8 cellular contexts compared by ENCODE assay signal in genomic region chr4:145179201-145179860, GRCh38. TPM values are rescaled to one million over a fixed set of nuclear protein-coding genes. Genes with fewer than 3 reads are reported as not detected.
DNase-seq lines count a peak whose midpoint lies in the region; TF ChIP-seq lines count a peak whose summit lies in the region.

No MANE protein-coding gene starts in this region.

- H3K27ac ChIP-seq in MM.1S (ENCODE audit: low read length) (peak overlapping the region; percentile 93), coronary artery (peak overlapping the region; percentile 97), liver (ENCODE audit: low read depth in 1 of 2, low read length in 2 of 2) (peak overlapping the region; percentile 98 to 99)

- TF ChIP-seq CTCF in GM12875 (IDR thresholded peaks at IDR 0.05; ENCODE audit: borderline replicate concordance, insufficient read depth, low read depth, low read length) (no peak), MM.1S (IDR thresholded peaks at IDR 0.05; ENCODE audit: low read length) (no peak), coronary artery (IDR thresholded peaks at IDR 0.05) (no peak), liver (IDR thresholded peaks at IDR 0.05; ENCODE audit: low read depth, low read length, missing input control) (no peak)

- TF ChIP-seq RAD21 in liver (IDR thresholded peaks at IDR 0.05), result no peak

- H3K4me3 ChIP-seq in GM12875 (ENCODE audit: low read depth, low read length), result peak overlapping the region; percentile 76
- peak overlapping the region; percentile 85 for H3K4me3 ChIP-seq in HAP-1
- peak overlapping the region; percentile 81 for H3K4me3 ChIP-seq in MM.1S (ENCODE audit: low read length)
- H3K4me3 ChIP-seq in coronary artery, result peak overlapping the region; percentile 79
- H3K4me3 ChIP-seq in liver (ENCODE audit: low read depth in 1 of 3, low read length in 3 of 3), result peak overlapping the region; percentile 86 to 89 (median 87)

- H4K20me1 ChIP-seq in MM.1S (ENCODE audit: insufficient read depth, low read length), result no peaks in the 10 kb centered on the region

- peaks cover 24% of the 10 kb centered on the region for H3F3A ChIP-seq in MM.1S (ENCODE audit: insufficient read depth, low read length)

- H3K27me3 ChIP-seq in HAP-1 (ENCODE audit: low read depth) (no peaks in the 10 kb centered on the region), MM.1S (replicated peaks; ENCODE audit: insufficient read depth, low read length) (no peaks in the 10 kb centered on the region), liver (ENCODE audit: control insufficient read depth in 4 of 4, insufficient read depth in 4 of 4, low read length in 3 of 4) (no peaks in the 10 kb centered on the region)

- peak overlapping the region; percentile 72 for H3K4me2 ChIP-seq in MM.1S (ENCODE audit: low read depth, low read length)

- H3K9me3 ChIP-seq in HAP-1 (no peaks in the 10 kb centered on the region), MM.1S (replicated peaks; ENCODE audit: insufficient read depth, low read length) (no peaks in the 10 kb centered on the region), liver (ENCODE audit: control insufficient read depth in 4 of 4, low read length in 3 of 4) (no peaks in the 10 kb centered on the region)

- H3K36me3 Mint-ChIP-seq in activated CD4-positive, alpha-beta T cell treated with anti-CD3 and anti-CD28 coated beads, Interleukin-2, amount 10 ng/mL, durations not matched to agents 7 days and 5 days (ENCODE audit: low read depth), result peaks cover 25% of the 10 kb centered on the region

- peak overlapping the region; percentile 93 for H3K4me3 Mint-ChIP-seq in activated CD4-positive, alpha-beta T cell treated with anti-CD3 and anti-CD28 coated beads, Interleukin-2, amount 10 ng/mL, durations not matched to agents 7 days and 5 days

- H3K9me3 Mint-ChIP-seq in activated CD4-positive, alpha-beta T cell treated with anti-CD3 and anti-CD28 coated beads, Interleukin-2, amount 10 ng/mL, durations not matched to agents 7 days and 5 days, result no peaks in the 10 kb centered on the region

- H3K79me2 ChIP-seq in MM.1S (ENCODE audit: low read length), result peaks cover 52% of the 10 kb centered on the region

- POLR2A ChIA-PET in activated CD4-positive, alpha-beta T cell treated with anti-CD3 and anti-CD28 coated beads, Interleukin-2, amount 10 ng/mL, durations not matched to agents 7 days and 5 days (lab: Charles Lee), result interaction anchor here (0.9 kb wide), 1 partner anchor 54 kb away, joined by 3 read pairs; no protein-coding TSS in a partner anchor

- WGBS in liver, result under 1% methylated on average over 36 of the region's 36 CpGs

- in situ Hi-C loops in HAP-1 (cut with MboI; ENCODE audit: low sequenced_read_pairs), result no loop called here

- peak overlapping the region; percentile 22; the same call in 1 of the 2 replicates for H2AFZ ChIP-seq in MM.1S (ENCODE audit: low read length)

- H3K4me1 Mint-ChIP-seq in activated CD4-positive, alpha-beta T cell treated with anti-CD3 and anti-CD28 coated beads, Interleukin-2, amount 10 ng/mL, durations not matched to agents 7 days and 5 days, result peaks cover 38% of the 10 kb centered on the region

- H3K9me2 ChIP-seq in MM.1S (replicated peaks; ENCODE audit: insufficient read depth, low read length), result no peaks in the 10 kb centered on the region

- no peaks in the 10 kb centered on the region for H3K27me3 Mint-ChIP-seq in activated CD4-positive, alpha-beta T cell treated with anti-CD3 and anti-CD28 coated beads, Interleukin-2, amount 10 ng/mL, durations not matched to agents 7 days and 5 days

- peak in 1 of 2 experiments; percentile 62 for DNase-seq in HAP-1 (ENCODE audit: low spot score in 2 of 2)
- DNase-seq in MM.1S, result peak; percentile 88
- DNase-seq in activated CD4-positive, alpha-beta T cell treated with anti-CD3 and anti-CD28 coated beads, Interleukin-2, amount 10 ng/mL, durations not matched to agents 7 days and 5 days, result peak; percentile 77
- peak; percentile 79 for DNase-seq in coronary artery (ENCODE audit: low spot score)
- DNase-seq in stimulated activated CD4-positive, alpha-beta T cell treated with anti-CD3 and anti-CD28 coated beads, Interleukin-4, amount 100 ng/mL, for 4 hours, result peak; percentile 77 to 87
- no peak for DNase-seq in NCI-H2171 (lab: John Stamatoyannopoulos, UW)

- peaks cover 5% of the 10 kb centered on the region for H3K36me3 ChIP-seq in HAP-1 (replicated peaks)
- H3K36me3 ChIP-seq in MM.1S (replicated peaks; ENCODE audit: insufficient read depth, low read length), result no peaks in the 10 kb centered on the region
- peaks cover 0 to under 1% (median 0%) of the 10 kb centered on the region in 4 donors for H3K36me3 ChIP-seq in liver (ENCODE audit: control insufficient read depth in 4 of 4, insufficient read depth in 3 of 4, low read depth in 1 of 4, low read length in 3 of 4)

- H3K9ac ChIP-seq in MM.1S (ENCODE audit: low read length), result peak overlapping the region; percentile 89
- peak overlapping the region; percentile 93 to 99 for H3K9ac ChIP-seq in liver (ENCODE audit: low read depth in 1 of 2, low read length in 2 of 2)

- H3K4me1 ChIP-seq in HAP-1 (peaks cover 5% of the 10 kb centered on the region), MM.1S (ENCODE audit: low read length) (peaks cover 31% of the 10 kb centered on the region), liver (ENCODE audit: control insufficient read depth in 4 of 4, insufficient read depth in 4 of 4, low read length in 3 of 4) (peaks cover 10 to 25% (median 19%) of the 10 kb centered on the region in 4 donors)

- peak overlapping the region; percentile 89 for H3K27ac Mint-ChIP-seq in activated CD4-positive, alpha-beta T cell treated with anti-CD3 and anti-CD28 coated beads, Interleukin-2, amount 10 ng/mL, durations not matched to agents 7 days and 5 days

- CTCF ChIA-PET in activated CD4-positive, alpha-beta T cell treated with anti-CD3 and anti-CD28 coated beads, Interleukin-2, amount 10 ng/mL, durations not matched to agents 7 days and 5 days (lab: Charles Lee), result interaction anchor here (0.6 to 1.1 kb wide), 3 partner anchors 76 to 129 kb away, joined by 3 to 4 read pairs (median 3); no protein-coding TSS in a partner anchor

TF ChIP-seq in liver, 16 proteins besides CTCF, POLR2A, EP300 and RAD21 (continues in another document):
- TF ChIP-seq NR2F2 (IDR thresholded peaks at IDR 0.05), result no peak
- TF ChIP-seq HNF4A (conservative IDR thresholded peaks at IDR 0.05), result peak; percentile 74 to 83
- TF ChIP-seq MAX (IDR thresholded peaks at IDR 0.05), result peak; percentile 17
- no peak for TF ChIP-seq EGR1 (IDR thresholded peaks at IDR 0.05; ENCODE audit: low read depth in 2 of 2)
- TF ChIP-seq REST (IDR thresholded peaks at IDR 0.05), result peak; percentile 64
- TF ChIP-seq SP1 (IDR thresholded peaks at IDR 0.05), result peak; percentile 62
- TF ChIP-seq GABPA (IDR thresholded peaks at IDR 0.05 in 1 of 2, conservative IDR thresholded peaks at IDR 0.05 in 1 of 2), result no peak
- TF ChIP-seq FOXA2 (IDR thresholded peaks at IDR 0.05), result no peak
- TF ChIP-seq YY1 (IDR thresholded peaks at IDR 0.05), result peak; percentile 36
- TF ChIP-seq ZBTB33 (IDR thresholded peaks at IDR 0.05), result no peak
- no peak for TF ChIP-seq JUND (IDR thresholded peaks at IDR 0.05)
- peak; percentile 48 for TF ChIP-seq TAF1 (conservative IDR thresholded peaks at IDR 0.05)

RNA-seq across cellular contexts. Expression of gene OTUD4, which starts 1.1 kb away (rescaled TPM):
- total RNA-seq in activated CD4-positive, alpha-beta T cell treated with anti-CD3 and anti-CD28 coated beads, Interleukin-2, amount 10 ng/mL, durations not matched to agents 7 days and 5 days, result 10 to 100 TPM; 47.3 to 56.9 TPM
- total RNA-seq in liver, result 10 to 100 TPM; 16.0 to 27.5 TPM
- 1 to 10 TPM; 5.3 to 7.2 TPM for polyA plus RNA-seq in liver
